In the genomic region with DNA sequence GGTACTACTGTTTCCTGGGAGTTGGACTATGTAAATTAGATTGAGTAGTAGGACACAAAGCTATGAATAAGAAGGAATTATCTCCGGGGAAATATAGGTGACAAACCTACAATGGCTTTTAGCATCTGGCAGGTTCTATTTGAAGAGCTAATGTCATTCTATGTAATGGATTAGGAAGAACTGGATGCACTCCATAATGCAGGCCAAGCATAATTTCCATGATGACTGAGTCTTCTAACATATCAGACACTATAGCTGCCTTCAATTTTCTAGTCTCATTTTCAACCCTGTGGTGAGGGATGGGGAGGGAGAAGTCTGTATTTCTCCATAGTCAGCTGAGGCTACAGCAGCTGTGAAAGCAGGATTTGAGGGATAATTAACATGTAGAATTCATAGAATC, we compare ENCODE assay signal across 9 cellular contexts.
"Had no signal": no experiment of that assay in that cellular context is flagged by ENCODE, and none has a peak within 500 bp of the region (broad histone marks: within the 10 kb centered on the region; RNA-seq: fewer than 3 reads in every experiment).

No MANE protein-coding gene starts in this region.

- ATAC-seq: GM23338, HCT116, K562 had no signal

- DNase-seq: H7, HFFc6, IMR-90, KG1 had no signal

- FAIRE-seq: H1, HTR-8/SVneo, K562 had no signal
